ENCODE assay signal across 35 cellular contexts in the genomic region with DNA sequence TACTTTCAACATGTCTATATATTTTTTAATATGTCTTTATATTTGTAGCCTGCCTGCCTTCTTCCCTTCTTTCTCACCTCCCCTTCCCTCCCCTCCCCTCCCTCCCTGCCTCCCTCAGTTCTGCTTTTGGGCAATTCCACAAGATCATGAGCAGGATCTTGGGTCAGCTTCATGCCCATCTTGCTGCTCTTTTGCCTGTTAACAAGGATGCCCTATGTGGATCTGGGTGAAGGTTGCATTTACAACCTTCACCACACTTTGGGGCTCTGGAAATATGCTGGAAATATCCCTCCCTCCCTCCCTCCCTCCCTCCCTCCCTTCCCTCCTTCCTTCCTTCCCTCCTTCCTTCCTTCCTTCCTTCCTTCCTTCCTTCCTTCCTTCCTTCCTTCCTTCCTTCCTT.
"Had no signal": no experiment of that assay in that cellular context is flagged by ENCODE, and none has a peak within 500 bp of the region (broad histone marks: within the 10 kb centered on the region; RNA-seq: fewer than 3 reads in every experiment).

No MANE protein-coding gene starts in this region.

- H3K9me3 ChIP-seq: MG63 had no signal

- DNase-seq: Karpas-422, Kasumi-1, MG63, MM.1S, MV-4-11, NCI-H1048, NCI-H1092, NCI-H1092 treated with DMSO at 0.1 percent for 48 hours, NCI-H1105, NCI-H1105 treated with DMSO at 0.1 percent for 48 hours, NCI-H1417, NCI-H1417 treated with DMSO at 0.1 percent for 48 hours, NCI-H1436, NCI-H1436 treated with DMSO at 0.1 percent for 48 hours, NCI-H146, NCI-H1694, NCI-H1694 treated with DMSO at 0.1 percent for 48 hours, NCI-H187, NCI-H187 treated with DMSO at 0.1 percent for 48 hours, NCI-H1930, NCI-H2029, NCI-H2029 treated with DMSO at 0.1 percent for 48 hours, NCI-H2081, NCI-H2081 treated with DMSO at 0.1 percent for 48 hours, NCI-H2107, NCI-H2171, NCI-H2171 treated with DMSO at 0.1 percent for 48 hours, NCI-H2227 treated with DMSO at 0.1 percent for 48 hours, NCI-H226, NCI-H345, NCI-H446, NCI-H446 treated with DMSO at 0.1 percent for 48 hours, NCI-H510A, NCI-H510A treated with DMSO at 0.1 percent for 48 hours, NCI-H524 had no signal

- H3K27me3 ChIP-seq: MG63 had no signal

- H3K4me3 ChIP-seq: MG63 had no signal

- H3K36me3 ChIP-seq: MG63 had no signal
